In the genomic region with DNA sequence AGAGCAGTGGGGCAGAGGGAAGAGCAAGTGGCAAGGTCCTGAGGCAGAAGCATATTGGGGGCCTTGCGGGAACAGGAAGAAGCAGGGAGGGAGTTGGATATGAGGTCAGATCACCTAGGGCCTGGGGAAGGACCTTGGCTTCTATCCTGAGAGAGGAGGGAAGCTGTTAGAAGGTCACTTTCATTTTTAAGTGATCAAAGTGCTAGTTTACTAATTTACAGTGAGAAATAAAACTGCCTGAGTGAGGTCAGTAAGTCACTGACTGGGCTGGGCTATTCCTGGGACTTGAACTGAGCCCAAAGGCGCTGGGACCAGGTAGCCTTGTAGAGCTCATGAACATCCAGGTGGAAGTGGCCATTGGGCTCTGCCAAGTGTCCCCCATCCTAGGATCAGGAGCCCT, we compare ENCODE assay signal across 1 cellular context.
TF ChIP-seq lines count a peak whose summit lies in the region.

No MANE protein-coding gene starts in this region.

TF ChIP-seq in HepG2, 621 proteins besides CTCF, POLR2A, EP300 and RAD21 (continued from another document):
- TF ChIP-seq ZNF101 (CRISPR knock-in tag; IDR thresholded peaks at IDR 0.05; ENCODE audit: borderline replicate concordance, low read depth): no peak
